Comparison of ENCODE assay signal across 8 cellular contexts in genomic region chr6:143677891-143678737, GRCh38. TPM values are rescaled to one million over a fixed set of nuclear protein-coding genes. Genes with fewer than 3 reads are reported as not detected.
DNase-seq lines count a peak whose midpoint lies in the region; ATAC-seq, FAIRE-seq and TF ChIP-seq lines count a peak whose summit lies in the region.

TSS of gene PHACTR2 (plus strand) at chr6:143677965. CDS start at chr6:143678164, 199 bp downstream.

- no peak for ATAC-seq in GM21360 (IDR thresholded peaks at IDR 0.05; ENCODE audit: unreplicated experiment)

- intact Hi-C loops in spleen (cut with DNase I; ENCODE audit: low total_unique reads): loop anchor here (5.0 kb wide), 1 partner anchor 164 kb away; the partner anchor contains the start of gene LTV1

- TF ChIP-seq CTCF in GM12865 (IDR thresholded peaks at IDR 0.05; ENCODE audit: insufficient read depth, low read depth, low read length, missing control alignments) (no peak), NB4 (IDR thresholded peaks at IDR 0.05; ENCODE audit: low read depth, low read length) (no peak), keratinocyte (optimal IDR thresholded peaks at IDR 0.05 in 1 of 3, IDR thresholded peaks at IDR 0.05 in 1 of 3, conservative IDR thresholded peaks at IDR 0.05 in 1 of 3; ENCODE audit: extremely low read depth in 1 of 3, insufficient read depth in 2 of 3, low read length in 3 of 3) (no peak), spleen (IDR thresholded peaks at IDR 0.05 in 8 of 11, conservative IDR thresholded peaks at IDR 0.05 in 3 of 11) (no peak)

- H3K4me3 ChIP-seq in GM12865 (ENCODE audit: low read depth, low read length) (peak within 1 kb of the TSS; percentile 17; the same call in 1 of the 2 replicates), NB4 (ENCODE audit: low read depth, low read length) (peak within 1 kb of the TSS; percentile 59), keratinocyte (ENCODE audit: control insufficient read depth in 2 of 3, extremely low read depth in 1 of 3, insufficient read depth in 2 of 3, low read depth in 1 of 3, low read length in 3 of 3) (peak within 1 kb of the TSS; percentile 72 to 93 (median 77)), spleen (peak within 1 kb of the TSS; percentile 52 to 87 (median 74))

- peak within 1 kb of the TSS; percentile 59 for H2AFZ ChIP-seq in keratinocyte (ENCODE audit: control insufficient read depth, low read length)

- dilution Hi-C loops in keratinocyte (cut with MboI; ENCODE audit: extremely low pct_ligation_motif_present, low sequenced_read_pairs): no loop called here

- H4K20me1 ChIP-seq in keratinocyte (ENCODE audit: control insufficient read depth, extremely low read depth, insufficient read depth, low read length): no peaks in the 10 kb centered on the region

- FAIRE-seq in keratinocyte (lab: Jason Lieb, UNC): peak; percentile 83

- H3K9me1 ChIP-seq in keratinocyte (ENCODE audit: control insufficient read depth, extremely low read depth, insufficient read depth, low read length): no peaks in the 10 kb centered on the region

- H3K9ac ChIP-seq in keratinocyte (ENCODE audit: control insufficient read depth, extremely low read depth, insufficient read depth, low read length): peak within 1 kb of the TSS; percentile 87

- peak within 1 kb of the TSS; percentile 75 for H3K27ac ChIP-seq in keratinocyte (ENCODE audit: control insufficient read depth, insufficient read depth, low read length)
- H3K27ac ChIP-seq in spleen: peak within 1 kb of the TSS; percentile 59 to 92 (median 88)

- WGBS in spleen, 5 donors: 0 to 8% (median 3%) methylated on average over 21 to 69 of the region's 69 CpGs

- no peaks in the 10 kb centered on the region for H3K27me3 ChIP-seq in keratinocyte (ENCODE audit: control insufficient read depth, extremely low read depth, insufficient read depth, low read length)
- peaks cover 0 to 17% (median 0%) of the 10 kb centered on the region in 7 donors for H3K27me3 ChIP-seq in spleen (replicated peaks in 1 of 7)

- peaks cover 43% of the 10 kb centered on the region for H3K79me2 ChIP-seq in keratinocyte (ENCODE audit: control insufficient read depth, insufficient read depth, low read length)

- TF ChIP-seq POLR2A in NB4 (IDR thresholded peaks at IDR 0.05; ENCODE audit: extremely low read depth, insufficient read length) (peak; percentile 41), spleen (IDR thresholded peaks at IDR 0.05) (peak in 1 of 3 donors; percentile 38)

- H3K4me2 ChIP-seq in keratinocyte (ENCODE audit: control insufficient read depth, extremely low read depth, insufficient read depth, low read depth, low read length): peak within 1 kb of the TSS; percentile 97

- DNase-seq in GM12865 (ENCODE audit: low read depth) (no peak), NB4 (ENCODE audit: low read depth) (peak; percentile 54), cortex of kidney (lab: John Stamatoyannopoulos, UW) (peak; percentile 74), keratinocyte (ENCODE audit: low read depth, low spot score) (no peak), spleen (peak; percentile 88), MV-4-11 (lab: John Stamatoyannopoulos, UW) (no peak)
- DNase-seq in activated CD4-positive, alpha-beta T cell treated with anti-CD3 and anti-CD28 coated beads for 24 hours (ENCODE audit: low read depth in 2 of 2): peak; percentile 30 to 38

- H3K4me1 ChIP-seq in keratinocyte (ENCODE audit: control insufficient read depth, extremely low read depth, insufficient read depth, low read length) (peaks cover 42% of the 10 kb centered on the region), spleen (peaks cover 0 to 51% (median 19%) of the 10 kb centered on the region in 6 donors)

- H3K36me3 ChIP-seq in keratinocyte (ENCODE audit: control insufficient read depth in 2 of 2, extremely low read depth in 1 of 2, insufficient read depth in 2 of 2, low read length in 2 of 2) (no peaks in the 10 kb centered on the region), spleen (no peaks in the 10 kb centered on the region)

- no peaks in the 10 kb centered on the region for H3K9me3 ChIP-seq in keratinocyte (ENCODE audit: control insufficient read depth, low read depth, low read length)
- H3K9me3 ChIP-seq in spleen: peaks cover 0 to 15% (median 11%) of the 10 kb centered on the region in 8 donors

RNA-seq across cellular contexts. Expression of gene PHACTR2, which starts in this region (rescaled TPM):
- 5.9 to 20.9 TPM (median 9.4 TPM) in 3 replicates for polyA plus RNA-seq in keratinocyte
- 27.1 TPM for polyA plus RNA-seq in keratinocyte (2011; ENCODE audit: low read depth)
- polyA plus RNA-seq in keratinocyte (2011; cell fraction: cytosol; rRNA removed): 6.7 and 11.7 TPM in 2 replicates
- polyA plus RNA-seq in keratinocyte (2011; cell fraction: nucleus; rRNA removed): 5.7 and 8.2 TPM in 2 replicates
- 6.6 and 10.4 TPM in 2 replicates for polyA plus RNA-seq in keratinocyte (2012; ENCODE audit: low replicate concordance)
- 11.2 to 24.2 TPM (median 13.4 TPM) in 3 replicates for polyA minus RNA-seq in keratinocyte
- polyA minus RNA-seq in keratinocyte (2011; cell fraction: cytosol; rRNA and poly(A)+ RNA removed): 14.2 TPM
- 9.8 and 23.3 TPM in 2 replicates for polyA minus RNA-seq in keratinocyte (2011; cell fraction: nucleus; rRNA and poly(A)+ RNA removed)
- 100 to 1,000 TPM in 3 of 7 donors, 10 to 100 TPM in 4; 67.3 to 116 (median 82.4) TPM for total RNA-seq in spleen
- polyA plus RNA-seq in spleen: 10 to 100 TPM in 1 of 3 donors, 1 to 10 TPM in 2; 3.5 to 10.5 (median 4.0) TPM

Comparison
In these comparisons a context has a peak if more than half of its experiments do, and no peak if none do; other contexts are left out.
1. DNase-seq: peak in NB4 (single experiment), activated CD4-positive, alpha-beta T cell treated with anti-CD3 and anti-CD28 coated beads for 24 hours (2 of 2), cortex of kidney (single experiment) and spleen (single experiment); none in GM12865 (single experiment), keratinocyte (single experiment) and MV-4-11 (single experiment).
2. H3K4me3 ChIP-seq: peak in every context shown above with its lines; median percentile 77 in keratinocyte; 74 in spleen; 59 in NB4; 17 in GM12865.